ENCODE assay signal across 19 cellular contexts in the genomic region with DNA sequence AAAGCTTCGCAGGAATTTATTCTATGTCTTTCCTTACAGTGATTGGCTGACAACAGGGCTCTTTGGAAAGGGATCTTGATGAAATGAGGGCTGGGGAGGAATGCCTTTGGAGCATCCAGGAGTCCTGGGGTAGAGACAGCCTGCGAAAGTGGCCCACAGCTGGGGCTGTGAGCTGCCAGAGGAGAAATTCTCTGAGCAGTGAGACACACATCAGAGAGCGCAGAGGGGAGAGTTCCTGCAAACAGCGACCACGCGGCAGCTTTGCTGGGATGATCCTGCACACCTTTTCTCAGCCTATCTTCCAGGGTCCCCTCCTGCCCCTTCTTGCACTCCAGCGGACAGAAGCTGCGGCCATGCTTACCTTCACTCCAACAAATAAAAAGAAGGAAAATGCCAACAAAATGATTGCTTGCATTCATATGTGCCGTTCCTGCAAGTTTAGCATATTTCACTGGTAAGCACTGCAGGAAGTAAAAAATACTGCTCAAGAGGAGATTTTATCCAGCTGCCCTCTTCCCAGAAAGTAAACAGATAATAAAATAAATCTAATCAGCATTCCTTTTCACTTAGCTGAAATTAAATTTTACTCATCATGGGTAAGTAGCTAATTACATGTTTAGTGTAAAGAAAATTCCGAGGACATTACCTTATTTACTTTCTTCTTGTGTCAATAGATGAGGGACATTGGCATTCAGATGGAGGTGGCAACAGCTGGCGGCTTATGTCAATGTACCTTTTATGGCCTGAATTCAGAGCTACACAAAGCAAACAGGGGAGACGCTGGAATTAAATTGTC.
DNase-seq lines count a peak whose midpoint lies in the region; ATAC-seq, FAIRE-seq and TF ChIP-seq lines count a peak whose summit lies in the region.
"Had no signal": no experiment of that assay in that cellular context is flagged by ENCODE, and none has a peak within 500 bp of the region (broad histone marks: within the 10 kb centered on the region; RNA-seq: fewer than 3 reads in every experiment).

No MANE protein-coding gene starts in this region.

- DNase-seq in left ventricle myocardium superior (no peak), right atrium auricular region (ENCODE audit: low spot score) (no peak), NCI-H345 (lab: John Stamatoyannopoulos, UW) (peak; percentile 77), H4 (ENCODE audit: low spot score) (no peak), H9 (no peak)
- DNase-seq in activated effector memory CD4-positive, alpha-beta T cell treated with Interleukin-2 at 50 U/mL for 16 hours = no peak
- DNase-seq: activated naive CD4-positive, alpha-beta T cell treated with anti-CD3 and anti-CD28 coated beads for 36 hours; CD8-positive, alpha-beta T cell; erythroblast; GDM1; NCI-H1048; nucleus accumbens; Right ventricle myocardium superior; stimulated activated CD4-positive, alpha-beta T cell treated with anti-CD3 and anti-CD28 coated beads, Interleukin-4, amount 100 ng/mL, for 4 hours; T-helper 9 cell had no signal

- no peak overlapping the region for H2BK120ac ChIP-seq in H9 (ENCODE audit: low read depth, low read length, poor library complexity, severe bottlenecking)

- H2AFZ ChIP-seq in H9 (ENCODE audit: low read length) = no peak overlapping the region

- intact Hi-C loops in left ventricle myocardium superior (cut with micrococcal nuclease) = no loop called here

- H3K18ac ChIP-seq in H9 (ENCODE audit: insufficient read length, low read depth, low read length) = no peak overlapping the region

- H3K79me1 ChIP-seq in H9 (ENCODE audit: insufficient read depth, low read depth, low read length, poor library complexity, severe bottlenecking) = no peaks in the 10 kb centered on the region

- H3K4me1 Mint-ChIP-seq in H9 = peaks cover 8 to 12% of the 10 kb centered on the region in 2 experiments; a peak in 3 of 4 replicates

- no peak overlapping the region for H4K5ac ChIP-seq in H9 (ENCODE audit: insufficient read length, low read depth, low read length)

- ATAC-seq in left ventricle myocardium superior (peak; percentile 22), GM19035 (IDR thresholded peaks at IDR 0.05; ENCODE audit: unreplicated experiment) (no peak)
- ATAC-seq: CD8-positive, alpha-beta T cell had no signal

- H3K23ac ChIP-seq in H9 (ENCODE audit: insufficient read length, low read depth, low read length) = no peak overlapping the region

- no peak overlapping the region for H4K8ac ChIP-seq in H9 (replicated peaks; ENCODE audit: insufficient read length, low read depth, low read length)

- H3K27me3 ChIP-seq in right atrium auricular region (no peaks in the 10 kb centered on the region), H9 (ENCODE audit: insufficient read depth, low read length) (no peaks in the 10 kb centered on the region)

- H4K91ac ChIP-seq in H9 (ENCODE audit: insufficient read length, low read depth, low read length) = no peak overlapping the region

- H3K27ac ChIP-seq in right atrium auricular region (no peak overlapping the region), H9 (ENCODE audit: insufficient read length, low read depth, low read length) (no peak overlapping the region)

- H3K36me3 Mint-ChIP-seq in H9 (ENCODE audit: insufficient read depth in 1 of 3, low read depth in 3 of 3) = no peaks in the 10 kb centered on the region; a peak in 1 of 7 replicates
- H3K36me3 Mint-ChIP-seq: CD8-positive, alpha-beta T cell; mesothelial cell of epicardium had no signal

- H3K9me3 Mint-ChIP-seq in H9 = peaks cover 0 to 3% of the 10 kb centered on the region in 2 experiments; a peak in 1 of 5 replicates
- H3K9me3 Mint-ChIP-seq: activated naive CD4-positive, alpha-beta T cell treated with anti-CD3 and anti-CD28 coated beads for 36 hours had no signal

- no peak overlapping the region for H3K56ac ChIP-seq in H9 (ENCODE audit: insufficient read length, low read depth, low read length)

- H3K14ac ChIP-seq in H9 (ENCODE audit: insufficient read depth, low read length) = no peak overlapping the region

- no CpG with 5 or more reads among the region's 12 CpGs for WGBS in H9 (ENCODE audit: extremely low coverage, insufficient read length, low lambda C conversion rate)

- TF ChIP-seq CTCF in right atrium auricular region (IDR thresholded peaks at IDR 0.05) = no peak
- TF ChIP-seq CTCF in H9 (conservative IDR thresholded peaks at IDR 0.05) = no peak

- no peak overlapping the region for H3K4me2 ChIP-seq in H9 (ENCODE audit: insufficient read depth, insufficient read length, low read length)

- FAIRE-seq in endometrium (lab: Jason Lieb, UNC) = peak; percentile 41

- no peaks in the 10 kb centered on the region for H3K36me3 ChIP-seq in right atrium auricular region

- H3T11ph ChIP-seq in H9 (ENCODE audit: low read length) = no peak overlapping the region

- H3K9me3 ChIP-seq in right atrium auricular region (no peaks in the 10 kb centered on the region), H9 (ENCODE audit: control insufficient read depth, low read depth, low read length) (no peaks in the 10 kb centered on the region)

- no peak overlapping the region for H2BK12ac ChIP-seq in H9 (ENCODE audit: insufficient read length, low read depth, low read length)

- no peak overlapping the region for H2BK15ac ChIP-seq in H9 (ENCODE audit: low read depth, low read length)

- no peak overlapping the region for H3K4me3 Mint-ChIP-seq in H9
- H3K4me3 Mint-ChIP-seq: activated naive CD4-positive, alpha-beta T cell treated with anti-CD3 and anti-CD28 coated beads for 36 hours; CD8-positive, alpha-beta T cell; IgD-negative memory B cell; mesothelial cell of epicardium had no signal

- H3K4ac ChIP-seq in H9 (ENCODE audit: low read depth, low read length) = no peak overlapping the region

- peaks cover 2% of the 10 kb centered on the region; the same call in 1 of the 2 replicates for H3K27me3 Mint-ChIP-seq in H9 (ENCODE audit: low read depth)

- H3K27ac Mint-ChIP-seq in H9 = peak overlapping the region in 1 of 3 experiments; percentile 5; a peak in 1 of 7 replicates
- H3K27ac Mint-ChIP-seq: activated naive CD4-positive, alpha-beta T cell treated with anti-CD3 and anti-CD28 coated beads for 36 hours; CD8-positive, alpha-beta T cell; IgD-negative memory B cell; mesothelial cell of epicardium had no signal

- no peak overlapping the region for H2BK5ac ChIP-seq in H9 (ENCODE audit: insufficient read length, low read length)

- H3K23me2 ChIP-seq in H9 (ENCODE audit: insufficient read length, low read depth, low read length, poor library complexity, severe bottlenecking) = no peaks in the 10 kb centered on the region

- H4K20me1 ChIP-seq in H9 (ENCODE audit: control insufficient read depth, insufficient read depth, insufficient read length) = no peaks in the 10 kb centered on the region

- no peak overlapping the region for H2AK5ac ChIP-seq in H9 (ENCODE audit: insufficient read length, low read length)

- no peak overlapping the region for H3K9ac ChIP-seq in H9 (ENCODE audit: extremely low read depth, insufficient read length, low read length)

- no peaks in the 10 kb centered on the region for H3K79me2 ChIP-seq in H9 (ENCODE audit: insufficient read depth, low read length)

- H3K4me3 ChIP-seq in right atrium auricular region = no peak overlapping the region

- no peak overlapping the region for H2BK20ac ChIP-seq in H9 (ENCODE audit: low read depth, low read length, poor library complexity, severe bottlenecking)

- H3K4me1 ChIP-seq in right atrium auricular region (no peaks in the 10 kb centered on the region), H9 (ENCODE audit: insufficient read depth, low read length) (no peaks in the 10 kb centered on the region)
